Comparison of ENCODE assay signal across 1 cellular context in genomic region chr12:50024227-50024626, GRCh38.
A peak's percentile ranks its signal among the peaks of the same experiment; 100 is the strongest.
TF ChIP-seq lines count a peak whose summit lies in the region.

No MANE protein-coding gene starts in this region.

TF ChIP-seq in K562, 482 proteins besides CTCF, POLR2A, EP300 and RAD21:
- TF ChIP-seq ZBTB40 (IDR thresholded peaks at IDR 0.05) (0 out of 2 replicates have a peak, but pooled peaks have one; percentile 27), ZBTB40 (CRISPR knock-in tag; IDR thresholded peaks at IDR 0.05) (no peak), HINFP (tag; conservative IDR thresholded peaks at IDR 0.05; ENCODE audit: low read depth) (no peak), RBM25 (IDR thresholded peaks at IDR 0.05; ENCODE audit: low read depth, low read length, severe bottlenecking) (peak; percentile 48), ZNF146 (CRISPR knock-in tag; IDR thresholded peaks at IDR 0.05; ENCODE audit: unreplicated experiment) (peak; percentile 88), ZNF395 (CRISPR knock-in tag; IDR thresholded peaks at IDR 0.05) (0 out of 2 replicates have a peak, but pooled peaks have one; percentile 6), SAFB2 (IDR thresholded peaks at IDR 0.05; ENCODE audit: borderline replicate concordance, low read depth, low read length, severe bottlenecking) (no peak), KDM1A (IDR thresholded peaks at IDR 0.05) (peak; percentile 29 to 74; a peak in 2 of 4 replicates), ZNF140 (CRISPR knock-in tag; IDR thresholded peaks at IDR 0.05) (no peak), U2AF1 (optimal IDR thresholded peaks at IDR 0.05; ENCODE audit: low read depth, low read length) (no peak), CBX5 (IDR thresholded peaks at IDR 0.05; ENCODE audit: borderline replicate concordance, low read depth) (no peak)
